Comparison of ENCODE assay signal across 23 cellular contexts in genomic region chr4:89164400-89164799, GRCh38. TPM values are rescaled to one million over a fixed set of nuclear protein-coding genes. Genes with fewer than 3 reads are reported as not detected.
DNase-seq lines count a peak whose midpoint lies in the region; ATAC-seq and TF ChIP-seq lines count a peak whose summit lies in the region.
"Had no signal": no experiment of that assay in that cellular context is flagged by ENCODE, and none has a peak within 500 bp of the region (broad histone marks: within the 10 kb centered on the region; RNA-seq: fewer than 3 reads in every experiment).

No MANE protein-coding gene starts in this region.

- POLR2A ChIA-PET in CD4-positive, alpha-beta T cell (lab: Charles Lee), result no interaction called here

- H3K36me3 Mint-ChIP-seq in CD4-positive, alpha-beta T cell (ENCODE audit: low read depth), result no peaks in the 10 kb centered on the region
- H3K36me3 Mint-ChIP-seq in mesothelial cell of epicardium, result no peaks in the 10 kb centered on the region

- DNase-seq in NCI-H1092 treated with DMSO at 0.1 percent for 48 hours (lab: John Stamatoyannopoulos, UW) (peak; percentile 12), NCI-H1092 (lab: John Stamatoyannopoulos, UW) (no peak), NCI-H69 (lab: John Stamatoyannopoulos, UW) (peak; percentile 10), dedifferentiated amniotic fluid mesenchymal stem cell (ENCODE audit: extremely low spot score) (peak; percentile 39), NOMO-1 treated with DMSO at 0.1 percent for 48 hours (lab: John Stamatoyannopoulos, UW; ENCODE audit: unreplicated experiment) (no peak), mesothelial cell of epicardium (ENCODE audit: low spot score in 2 of 2, unreplicated experiment in 2 of 2) (no peak)
- no peak for DNase-seq in CD4-positive, alpha-beta T cell
- DNase-seq: activated CD4-positive, alpha-beta T cell treated with anti-CD3 and anti-CD28 coated beads, Interleukin-2, amount 50 U/mL, for 48 hours; activated naive CD4-positive, alpha-beta T cell treated with anti-CD3 and anti-CD28 coated beads, Interleukin-2, amount 50 U/mL, for 16 hours; activated T-cell treated with anti-CD3 and anti-CD28 coated beads, Interleukin-2, amount 50 U/mL, for 1 hour; GF-D8; midbrain; MV-4-11; nephron progenitor cell; psoas muscle; stimulated activated CD4-positive, alpha-beta T cell treated with anti-CD3 and anti-CD28 coated beads, Interleukin-2, amount 100 ng/mL, for 24 hours; stomach; upper lobe of right lung had no signal

- no peak overlapping the region for H3K27ac ChIP-seq in CD4-positive, alpha-beta T cell (ENCODE audit: low read depth, low read length)
- H3K27ac ChIP-seq: ascending aorta; BLaER1 treated with 17β-estradiol and CSF1 and Interleukin-3, amounts not matched to agents 10 nM and 100 nM; psoas muscle; stomach; upper lobe of right lung had no signal

- H3K27me3 Mint-ChIP-seq in CD4-positive, alpha-beta T cell, result peaks cover 8% of the 10 kb centered on the region
- H3K27me3 Mint-ChIP-seq in mesothelial cell of epicardium (ENCODE audit: low read depth), result peaks cover 5% of the 10 kb centered on the region

- H3K4me1 Mint-ChIP-seq in CD4-positive, alpha-beta T cell (ENCODE audit: low read depth), result no peaks in the 10 kb centered on the region
- peaks cover 3% of the 10 kb centered on the region for H3K4me1 Mint-ChIP-seq in mesothelial cell of epicardium
- H3K4me1 Mint-ChIP-seq: nephron progenitor cell had no signal

- no peak overlapping the region for H3K4me3 Mint-ChIP-seq in CD4-positive, alpha-beta T cell
- H3K4me3 Mint-ChIP-seq in mesothelial cell of epicardium, result no peak overlapping the region
- H3K4me3 Mint-ChIP-seq: GM23338, nephron progenitor cell had no signal

- no peaks in the 10 kb centered on the region for H3K9me3 Mint-ChIP-seq in CD4-positive, alpha-beta T cell
- peaks cover 4% of the 10 kb centered on the region for H3K9me3 Mint-ChIP-seq in mesothelial cell of epicardium
- H3K9me3 Mint-ChIP-seq: GM23338, nephron progenitor cell had no signal

- no peak overlapping the region for H3K27ac Mint-ChIP-seq in CD4-positive, alpha-beta T cell
- H3K27ac Mint-ChIP-seq in mesothelial cell of epicardium, result no peak overlapping the region
- H3K27ac Mint-ChIP-seq: GM23338, nephron progenitor cell had no signal

- no peaks in the 10 kb centered on the region for H3K9me3 ChIP-seq in CD4-positive, alpha-beta T cell (ENCODE audit: control insufficient read depth, low read length)
- H3K9me3 ChIP-seq: ascending aorta; BLaER1 treated with 17β-estradiol and CSF1 and Interleukin-3, amounts not matched to agents 10 nM and 100 nM; psoas muscle; stomach; upper lobe of right lung had no signal

- TF ChIP-seq CTCF in CD4-positive, alpha-beta T cell (IDR thresholded peaks at IDR 0.05), result peak; percentile 24
- TF ChIP-seq CTCF in mesothelial cell of epicardium (IDR thresholded peaks at IDR 0.05; ENCODE audit: unreplicated experiment), result no peak

- peaks cover 4% of the 10 kb centered on the region for H3K27me3 ChIP-seq in CD4-positive, alpha-beta T cell (ENCODE audit: control insufficient read depth, insufficient read depth, low read length)
- H3K27me3 ChIP-seq: ascending aorta; BLaER1 treated with 17β-estradiol and CSF1 and Interleukin-3, amounts not matched to agents 10 nM and 100 nM; stomach; upper lobe of right lung had no signal

- CTCF ChIA-PET in CD4-positive, alpha-beta T cell (lab: Charles Lee), result no interaction called here

- intact Hi-C loops in CD4-positive, alpha-beta T cell (cut with DNase I, micrococcal nuclease), result no loop called here

- ATAC-seq in CD4-positive, alpha-beta T cell (ENCODE audit: poor library complexity), result no peak
- ATAC-seq in HG03025 (IDR thresholded peaks at IDR 0.05; ENCODE audit: low FRiP score, unreplicated experiment), result no peak
- ATAC-seq: GM23338, left lobe of liver, psoas muscle, upper lobe of right lung had no signal

RNA-seq across cellular contexts. Expression of gene TIGD2, which starts 53.1 kb away (rescaled TPM):
- total RNA-seq in CD4-positive, alpha-beta T cell, result 1 to 10 TPM; 3.3 to 3.9 TPM
- 10.7 to 11.5 TPM (median 10.8 TPM) in 3 replicates for total RNA-seq in mesothelial cell of epicardium

Comparison
In these comparisons a context has a peak if more than half of its experiments do, and no peak if none do; other contexts are left out.
1. DNase-seq: peak in NCI-H1092 treated with DMSO at 0.1 percent for 48 hours (single experiment), NCI-H69 (single experiment) and dedifferentiated amniotic fluid mesenchymal stem cell (single experiment); none in NCI-H1092 (single experiment), CD4-positive, alpha-beta T cell (0 of 10), NOMO-1 treated with DMSO at 0.1 percent for 48 hours (single experiment) and mesothelial cell of epicardium (0 of 2).